ENCODE assay signal across 9 cellular contexts in genomic region chr7:50502001-50502684, GRCh38. TPM values are rescaled to one million over a fixed set of nuclear protein-coding genes. Genes with fewer than 3 reads are reported as not detected.
DNase-seq lines count a peak whose midpoint lies in the region; ATAC-seq and TF ChIP-seq lines count a peak whose summit lies in the region.
"Had no signal": no experiment of that assay in that cellular context is flagged by ENCODE, and none has a peak within 500 bp of the region (broad histone marks: within the 10 kb centered on the region; RNA-seq: fewer than 3 reads in every experiment).

No MANE protein-coding gene starts in this region.

- H3K27me3 Mint-ChIP-seq in activated T-helper 17 cell treated with anti-CD3 and anti-CD28 coated beads, Interleukin-2, amount 50 U/mL, for 72 hours = peaks cover 12% of the 10 kb centered on the region
- peaks cover 8% of the 10 kb centered on the region for H3K27me3 Mint-ChIP-seq in mesothelial cell of epicardium (ENCODE audit: low read depth)

- H3K4me2 ChIP-seq in parathyroid adenoma (ENCODE audit: low read length) = no peak overlapping the region

- no peak overlapping the region for H3K4me3 ChIP-seq in parathyroid adenoma (ENCODE audit: low read depth, low read length)

- no peaks in the 10 kb centered on the region for H3K36me3 ChIP-seq in parathyroid adenoma (ENCODE audit: control insufficient read depth, insufficient read depth, low read length)

- no peaks in the 10 kb centered on the region for H3K79me2 ChIP-seq in parathyroid adenoma

- H2AFZ ChIP-seq in parathyroid adenoma = peak overlapping the region; percentile 79

- H3K4me1 ChIP-seq in parathyroid adenoma = peaks cover 24% of the 10 kb centered on the region

- H3K36me3 Mint-ChIP-seq in activated T-helper 17 cell treated with anti-CD3 and anti-CD28 coated beads, Interleukin-2, amount 50 U/mL, for 72 hours (ENCODE audit: low read depth) = no peaks in the 10 kb centered on the region
- H3K36me3 Mint-ChIP-seq in mesothelial cell of epicardium = no peaks in the 10 kb centered on the region

- POLR2A ChIA-PET in RWPE1 (lab: Yijun Ruan, JAX; ENCODE audit: low non-redundant PET) = no interaction called here

- no peak for ATAC-seq in activated T-helper 17 cell treated with anti-CD3 and anti-CD28 coated beads, Interleukin-2, amount 50 U/mL, for 72 hours (replicated peaks)

- no peaks in the 10 kb centered on the region for H3K27me3 ChIP-seq in parathyroid adenoma (ENCODE audit: control insufficient read depth, insufficient read depth, low read length)

- H3K27ac ChIP-seq in RWPE1 = peak overlapping the region; percentile 89
- peak overlapping the region; percentile 65 for H3K27ac ChIP-seq in parathyroid adenoma

- DNase-seq in AG09319 (ENCODE audit: extremely low read depth, low read depth) (peak; percentile 54), RWPE1 (ENCODE audit: low spot score) (peak; percentile 75), fibroblast of the conjunctiva (ENCODE audit: low read depth) (peak; percentile 99), MV-4-11 (lab: John Stamatoyannopoulos, UW) (no peak), mesothelial cell of epicardium (ENCODE audit: low spot score in 2 of 2, unreplicated experiment in 2 of 2) (no peak), SKM-1 (lab: John Stamatoyannopoulos, UW; ENCODE audit: unreplicated experiment) (no peak)
- DNase-seq: T-helper 9 cell had no signal

- H3K9ac ChIP-seq in parathyroid adenoma = no peak overlapping the region

- H3K27ac Mint-ChIP-seq in activated T-helper 17 cell treated with anti-CD3 and anti-CD28 coated beads, Interleukin-2, amount 50 U/mL, for 72 hours = no peak overlapping the region
- H3K27ac Mint-ChIP-seq in mesothelial cell of epicardium = no peak overlapping the region

- CTCF ChIA-PET in RWPE1 (lab: Yijun Ruan, JAX) = interaction anchor here (0.6 kb wide), 1 partner anchor 725 kb away, joined by 3 read pairs; no protein-coding TSS in a partner anchor

- no peaks in the 10 kb centered on the region for H3K9me3 Mint-ChIP-seq in activated T-helper 17 cell treated with anti-CD3 and anti-CD28 coated beads, Interleukin-2, amount 50 U/mL, for 72 hours
- H3K9me3 Mint-ChIP-seq in mesothelial cell of epicardium = peaks cover 4% of the 10 kb centered on the region

- no peaks in the 10 kb centered on the region for H3K9me3 ChIP-seq in parathyroid adenoma (ENCODE audit: control insufficient read depth, low read length)

- no peaks in the 10 kb centered on the region for H3K4me1 Mint-ChIP-seq in activated T-helper 17 cell treated with anti-CD3 and anti-CD28 coated beads, Interleukin-2, amount 50 U/mL, for 72 hours
- H3K4me1 Mint-ChIP-seq in mesothelial cell of epicardium = no peaks in the 10 kb centered on the region

- H3K4me3 Mint-ChIP-seq in activated T-helper 17 cell treated with anti-CD3 and anti-CD28 coated beads, Interleukin-2, amount 50 U/mL, for 72 hours = no peak overlapping the region
- H3K4me3 Mint-ChIP-seq in mesothelial cell of epicardium = no peak overlapping the region

- no peak for TF ChIP-seq CTCF in AG09319 (IDR thresholded peaks at IDR 0.05; ENCODE audit: low read depth, low read length)
- no peak for TF ChIP-seq CTCF in RWPE1 (conservative IDR thresholded peaks at IDR 0.05; ENCODE audit: low read depth)
- no peak for TF ChIP-seq CTCF in parathyroid adenoma (IDR thresholded peaks at IDR 0.05)
- no peak for TF ChIP-seq CTCF in mesothelial cell of epicardium (IDR thresholded peaks at IDR 0.05; ENCODE audit: unreplicated experiment)

RNA-seq across cellular contexts. Expression of gene FIGNL1, which starts 52.0 kb away (rescaled TPM):
- 10 to 100 TPM; 51.9 to 62.5 TPM for total RNA-seq in activated T-helper 17 cell treated with anti-CD3 and anti-CD28 coated beads, Interleukin-2, amount 50 U/mL, for 72 hours
- total RNA-seq in mesothelial cell of epicardium = 24.7 to 26.7 TPM (median 25.4 TPM) in 3 replicates

Comparison
In these comparisons a context has a peak if more than half of its experiments do, and no peak if none do; other contexts are left out.
1. DNase-seq: peak in AG09319 (single experiment), RWPE1 (single experiment) and fibroblast of the conjunctiva (single experiment); none in MV-4-11 (single experiment), mesothelial cell of epicardium (0 of 2) and SKM-1 (single experiment).